9 cellular contexts compared by ENCODE assay signal in the genomic region with DNA sequence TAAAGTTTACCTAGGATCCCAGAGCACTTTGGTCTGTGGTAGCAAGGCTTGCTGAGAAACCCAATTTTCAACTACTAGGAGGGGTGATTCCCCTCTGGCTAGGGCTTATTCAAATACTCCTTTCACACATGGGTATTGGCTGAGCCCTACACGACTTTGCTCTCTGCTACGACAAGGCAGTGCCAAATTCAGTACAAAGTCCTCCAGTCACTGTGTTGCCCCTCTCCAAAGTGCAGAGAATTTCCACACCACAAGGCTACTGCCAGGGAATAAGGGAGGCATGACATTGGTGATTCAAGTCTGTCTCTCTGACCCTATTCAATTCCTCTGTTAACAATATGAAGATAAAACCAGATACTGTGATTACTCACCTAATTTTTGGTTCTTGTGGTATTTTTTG. TPM values are rescaled to one million over a fixed set of nuclear protein-coding genes. Genes with fewer than 3 reads are reported as not detected.
"Had no signal": no experiment of that assay in that cellular context is flagged by ENCODE, and none has a peak within 500 bp of the region (broad histone marks: within the 10 kb centered on the region; RNA-seq: fewer than 3 reads in every experiment).

No MANE protein-coding gene starts in this region.

- H3K4me3 ChIP-seq: GM23248 had no signal

- H2AFZ ChIP-seq: GM23248 had no signal

- H3K27ac ChIP-seq: GM23248 had no signal

- H3K36me3 Mint-ChIP-seq: IgD-negative memory B cell had no signal

- FAIRE-seq: H54, HTR-8/SVneo had no signal

- H3K4me3 Mint-ChIP-seq: H9, IgD-negative memory B cell had no signal

- H3K4me1 Mint-ChIP-seq: H9, IgD-negative memory B cell had no signal

- H3K27me3 Mint-ChIP-seq: IgD-negative memory B cell had no signal

- DNase-seq: GM23248, GOT3, H9, HCEC 1CT, KBM-7 had no signal

- H3K27ac Mint-ChIP-seq: IgD-negative memory B cell had no signal

- H3K9ac ChIP-seq: GM23248 had no signal

- H3K9me3 Mint-ChIP-seq: H9 had no signal

RNA-seq across cellular contexts. Expression of a gene that starts 38.9 kb away (rescaled TPM):
- total RNA-seq: GM23248, HT-29 had no signal
